ENCODE assay signal across 1 cellular context in the genomic region with DNA sequence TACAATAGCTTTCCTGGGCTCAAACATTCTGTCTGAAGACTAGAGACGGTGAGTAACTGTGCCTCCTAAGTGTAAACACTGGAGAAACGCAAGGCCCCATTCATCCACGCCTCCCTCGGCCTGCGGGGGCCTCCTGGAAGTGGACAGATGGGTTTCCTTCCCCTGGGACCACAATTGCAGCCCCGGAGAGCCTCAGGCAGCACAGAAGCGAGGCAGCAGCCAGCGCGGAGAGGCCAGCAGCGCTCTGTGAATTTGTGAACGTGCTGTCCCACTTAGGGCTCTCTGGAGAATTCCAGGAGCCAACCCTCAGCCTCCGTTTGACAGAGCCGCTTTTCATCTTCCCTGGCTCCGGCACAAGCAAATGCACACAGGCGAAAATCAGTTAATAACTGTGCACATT.
TF ChIP-seq lines count a peak whose summit lies in the region.

No MANE protein-coding gene starts in this region.

TF ChIP-seq in H1, 55 proteins besides CTCF, POLR2A, EP300 and RAD21 (continued from another document):
- TF ChIP-seq SIRT6 (IDR thresholded peaks at IDR 0.05; ENCODE audit: low read length) (no peak), PHF8 (conservative IDR thresholded peaks at IDR 0.05; ENCODE audit: low read depth, low read length) (no peak), HDAC2 (IDR thresholded peaks at IDR 0.05; ENCODE audit: borderline replicate concordance in 1 of 2, low read depth in 2 of 2, low read length in 2 of 2) (no peak), TAF7 (optimal IDR thresholded peaks at IDR 0.05; ENCODE audit: borderline replicate concordance, low read depth, low read length) (no peak), SIX5 (IDR thresholded peaks at IDR 0.05; ENCODE audit: low read depth, low read length) (no peak), ASH2L (IDR thresholded peaks at IDR 0.05; ENCODE audit: low read length) (no peak)
